In genomic region chr18:5542393-5543035, GRCh38 we compare ENCODE assay signal across 8 cellular contexts. TPM values are rescaled to one million over a fixed set of nuclear protein-coding genes. Genes with fewer than 3 reads are reported as not detected.
DNase-seq lines count a peak whose midpoint lies in the region; TF ChIP-seq lines count a peak whose summit lies in the region.

No MANE protein-coding gene starts in this region.

- no peaks in the 10 kb centered on the region for H3K4me1 ChIP-seq in CD4-positive, alpha-beta memory T cell (ENCODE audit: insufficient read depth, low read length)

- CTCF ChIA-PET in CD4-positive, alpha-beta memory T cell (lab: Charles Lee; ENCODE audit: partially characterized antibody): no interaction called here

- H3K27me3 ChIP-seq in CD4-positive, alpha-beta memory T cell (ENCODE audit: insufficient read depth, low read length): peaks cover 3% of the 10 kb centered on the region

- H3K4me1 Mint-ChIP-seq in CD4-positive, alpha-beta memory T cell: peaks cover 0 to 11% (median 4%) of the 10 kb centered on the region in 4 donors
- peaks cover 41% of the 10 kb centered on the region for H3K4me1 Mint-ChIP-seq in nephron progenitor cell

- POLR2A ChIA-PET in CD4-positive, alpha-beta memory T cell (lab: Charles Lee; ENCODE audit: partially characterized antibody): no interaction called here

- peak overlapping the region in 5 of 8 donors; percentile 34 to 63 (median 50) for H3K4me3 Mint-ChIP-seq in CD4-positive, alpha-beta memory T cell
- H3K4me3 Mint-ChIP-seq in nephron progenitor cell: peak overlapping the region; percentile 91

- peaks cover 0 to 3% (median 0%) of the 10 kb centered on the region in 8 donors for H3K9me3 Mint-ChIP-seq in CD4-positive, alpha-beta memory T cell
- H3K9me3 Mint-ChIP-seq in nephron progenitor cell: no peaks in the 10 kb centered on the region

- no peaks in the 10 kb centered on the region for H3K36me3 ChIP-seq in CD4-positive, alpha-beta memory T cell (ENCODE audit: insufficient read depth, low read length)

- H3K27ac ChIP-seq in CD4-positive, alpha-beta memory T cell (ENCODE audit: low read depth, low read length): no peak overlapping the region

- intact Hi-C loops in CD4-positive, alpha-beta memory T cell (cut with micrococcal nuclease): no loop called here

- no peak overlapping the region for H3K4me3 ChIP-seq in CD4-positive, alpha-beta memory T cell (ENCODE audit: low read length in 2 of 2)
- peak overlapping the region; percentile 53 for H3K4me3 ChIP-seq in epithelial cell of proximal tubule (ENCODE audit: low read depth, low read length)

- no peaks in the 10 kb centered on the region for H3K9me3 ChIP-seq in CD4-positive, alpha-beta memory T cell (ENCODE audit: control insufficient read depth in 1 of 2, low read length in 2 of 2)

- H3K27me3 Mint-ChIP-seq in CD4-positive, alpha-beta memory T cell: peaks cover 24 to 32% of the 10 kb centered on the region in 2 donors
- H3K27me3 Mint-ChIP-seq in nephron progenitor cell (ENCODE audit: low read depth, poor library complexity): peaks cover 20% of the 10 kb centered on the region

- H3K36me3 Mint-ChIP-seq in CD4-positive, alpha-beta memory T cell: no peaks in the 10 kb centered on the region
- H3K36me3 Mint-ChIP-seq in nephron progenitor cell (ENCODE audit: low read depth): no peaks in the 10 kb centered on the region

- TF ChIP-seq CTCF in epithelial cell of proximal tubule (conservative IDR thresholded peaks at IDR 0.05; ENCODE audit: low read depth, low read length) (no peak), nephron progenitor cell (IDR thresholded peaks at IDR 0.05) (no peak)

- DNase-seq in CD4-positive, alpha-beta memory T cell: no peak
- DNase-seq in NCI-H69 (lab: John Stamatoyannopoulos, UW): peak; percentile 87
- no peak for DNase-seq in epithelial cell of proximal tubule (ENCODE audit: low read depth)
- peak; percentile 60 for DNase-seq in nephron progenitor cell
- DNase-seq in hippocampal formation (lab: John Stamatoyannopoulos, UW): no peak
- no peak for DNase-seq in foreskin melanocyte
- DNase-seq in NCI-H1436 treated with DMSO at 0.1 percent for 48 hours (lab: John Stamatoyannopoulos, UW): no peak
- DNase-seq in ureter (ENCODE audit: low spot score): no peak

- H3K27ac Mint-ChIP-seq in CD4-positive, alpha-beta memory T cell: no peak overlapping the region
- H3K27ac Mint-ChIP-seq in nephron progenitor cell: no peak overlapping the region

RNA-seq across cellular contexts. Expression of gene EPB41L3, which starts 1.3 kb away (rescaled TPM):
- 1 to 10 TPM; 3.2 to 3.3 TPM for total RNA-seq in CD4-positive, alpha-beta memory T cell
- under 1 TPM in 1 of 2 donors, not detected in 1; 0.89 TPM for polyA plus RNA-seq in CD4-positive, alpha-beta memory T cell
- total RNA-seq in epithelial cell of proximal tubule (51.1 and 79.6 TPM in 2 replicates), ureter (43.0 TPM)

Comparison
In these comparisons a context has a peak if more than half of its experiments do, and no peak if none do; other contexts are left out.
1. DNase-seq: peak in NCI-H69 (single experiment) and nephron progenitor cell (single experiment); none in CD4-positive, alpha-beta memory T cell (0 of 5), epithelial cell of proximal tubule (single experiment), hippocampal formation (0 of 2), foreskin melanocyte (single experiment), NCI-H1436 treated with DMSO at 0.1 percent for 48 hours (single experiment) and ureter (single experiment).
2. RNA of gene EPB41L3, which starts 1.3 kb away (total RNA-seq): 51.1 to 79.6 TPM in epithelial cell of proximal tubule and 43.0 TPM in ureter (single experiment); 3.2 to 3.3 TPM in CD4-positive, alpha-beta memory T cell; every median in the first group is over 10 times any median in the second.